Comparison of ENCODE assay signal across 12 cellular contexts in genomic region chr19:8557637-8558238, GRCh38. TPM values are rescaled to one million over a fixed set of nuclear protein-coding genes. Genes with fewer than 3 reads are reported as not detected.
DNase-seq lines count a peak whose midpoint lies in the region; ATAC-seq and TF ChIP-seq lines count a peak whose summit lies in the region.
"Had no signal": no experiment of that assay in that cellular context is flagged by ENCODE, and none has a peak within 500 bp of the region (broad histone marks: within the 10 kb centered on the region; RNA-seq: fewer than 3 reads in every experiment).

No MANE protein-coding gene starts in this region.

- H3K27ac Mint-ChIP-seq in CD14-positive monocyte (peak overlapping the region; percentile 72 to 95 (median 86)), memory B cell (peak overlapping the region; percentile 73)
- H3K27ac Mint-ChIP-seq in CD8-positive, alpha-beta memory T cell: peak overlapping the region; percentile 75 to 94 (median 90)
- H3K27ac Mint-ChIP-seq in activated CD4-positive, alpha-beta memory T cell treated with anti-CD3 and anti-CD28 coated beads for 36 hours: peak overlapping the region; percentile 79

- intact Hi-C loops in CD14-positive monocyte (cut with micrococcal nuclease): no loop called here
- intact Hi-C loops in activated CD4-positive, alpha-beta memory T cell treated with anti-CD3 and anti-CD28 coated beads for 36 hours (cut with micrococcal nuclease): no loop called here

- H3K4me1 ChIP-seq in CD8-positive, alpha-beta memory T cell (ENCODE audit: insufficient read depth, low read length): peaks cover 19% of the 10 kb centered on the region

- ATAC-seq in memory B cell (ENCODE audit: low read depth) (no peak), HG02981 (IDR thresholded peaks at IDR 0.05; ENCODE audit: unreplicated experiment) (no peak), GM21529 (IDR thresholded peaks at IDR 0.05; ENCODE audit: unreplicated experiment) (no peak)

- H3K9me3 ChIP-seq in CD8-positive, alpha-beta memory T cell (ENCODE audit: low read length): no peaks in the 10 kb centered on the region

- TF ChIP-seq CTCF in CD14-positive monocyte (IDR thresholded peaks at IDR 0.05): no peak

- H3K9me3 Mint-ChIP-seq in CD14-positive monocyte (no peaks in the 10 kb centered on the region), memory B cell (no peaks in the 10 kb centered on the region)
- no peaks in the 10 kb centered on the region for H3K9me3 Mint-ChIP-seq in CD8-positive, alpha-beta memory T cell
- H3K9me3 Mint-ChIP-seq in activated CD4-positive, alpha-beta memory T cell treated with anti-CD3 and anti-CD28 coated beads for 36 hours: no peaks in the 10 kb centered on the region

- H3K4me3 Mint-ChIP-seq in CD14-positive monocyte: peak overlapping the region in 1 of 2 donors; percentile 12
- peak overlapping the region in 3 of 7 donors; percentile 6 to 42 (median 26) for H3K4me3 Mint-ChIP-seq in CD8-positive, alpha-beta memory T cell
- H3K4me3 Mint-ChIP-seq in activated CD4-positive, alpha-beta memory T cell treated with anti-CD3 and anti-CD28 coated beads for 36 hours: no peak overlapping the region
- H3K4me3 Mint-ChIP-seq in memory B cell: no peak overlapping the region

- H3K27me3 ChIP-seq in CD8-positive, alpha-beta memory T cell (ENCODE audit: insufficient read depth, low read length, poor library complexity, severe bottlenecking): no peaks in the 10 kb centered on the region

- CTCF ChIA-PET in CD8-positive, alpha-beta memory T cell (lab: Charles Lee): interaction anchor here (0.9 to 5.0 kb wide), 5 partner anchors 18 to 84 kb away, joined by 3 to 43 read pairs (median 4); partner anchors contain the start of genes MYO1F and ZNF414
- CTCF ChIA-PET in activated CD4-positive, alpha-beta memory T cell treated with anti-CD3 and anti-CD28 coated beads for 36 hours (lab: Charles Lee): interaction anchor here (0.6 to 5.9 kb wide), 3 partner anchors 21 to 71 kb away, joined by 3 to 61 read pairs (median 4); partner anchors contain the start of gene MYO1F

- H3K36me3 Mint-ChIP-seq in CD14-positive monocyte (peaks cover 54 to 89% of the 10 kb centered on the region in 2 donors), memory B cell (peaks cover 25% of the 10 kb centered on the region)
- peaks cover 4 to 56% (median 12%) of the 10 kb centered on the region in 3 donors for H3K36me3 Mint-ChIP-seq in CD8-positive, alpha-beta memory T cell
- H3K36me3 Mint-ChIP-seq in activated CD4-positive, alpha-beta memory T cell treated with anti-CD3 and anti-CD28 coated beads for 36 hours: peaks cover 12% of the 10 kb centered on the region

- H3K27me3 Mint-ChIP-seq in CD14-positive monocyte (ENCODE audit: low read depth in 3 of 3) (peaks cover 1 to 2% (median 1%) of the 10 kb centered on the region in 3 donors), memory B cell (no peaks in the 10 kb centered on the region)
- H3K27me3 Mint-ChIP-seq in CD8-positive, alpha-beta memory T cell: peaks cover 0 to 2% of the 10 kb centered on the region in 2 donors
- H3K27me3 Mint-ChIP-seq in activated CD4-positive, alpha-beta memory T cell treated with anti-CD3 and anti-CD28 coated beads for 36 hours: no peaks in the 10 kb centered on the region

- DNase-seq in CD14-positive monocyte (ENCODE audit: low spot score) (no peak), memory B cell (ENCODE audit: low spot score in 2 of 2) (no peak), midbrain (lab: John Stamatoyannopoulos, UW) (no peak)
- no peak for DNase-seq in CD8-positive, alpha-beta memory T cell
- DNase-seq in activated CD4-positive, alpha-beta memory T cell treated with anti-CD3 and anti-CD28 coated beads for 36 hours: no peak
- DNase-seq: foreskin melanocyte; NCI-H2029 treated with DMSO at 0.1 percent for 48 hours; NCI-H748 treated with DMSO at 0.1 percent for 48 hours; retina; stimulated activated CD4-positive, alpha-beta T cell treated with anti-CD3 and anti-CD28 coated beads, Interleukin-4, amount 100 ng/mL, for 1 hour had no signal

- H3K4me1 Mint-ChIP-seq in CD14-positive monocyte: peaks cover 42% of the 10 kb centered on the region
- H3K4me1 Mint-ChIP-seq in CD8-positive, alpha-beta memory T cell: peaks cover 39 to 60% (median 49%) of the 10 kb centered on the region in 3 donors
- peaks cover 26% of the 10 kb centered on the region for H3K4me1 Mint-ChIP-seq in activated CD4-positive, alpha-beta memory T cell treated with anti-CD3 and anti-CD28 coated beads for 36 hours (ENCODE audit: low read depth)
- H3K4me1 Mint-ChIP-seq in memory B cell: peaks cover 6% of the 10 kb centered on the region

- POLR2A ChIA-PET in CD8-positive, alpha-beta memory T cell (lab: Charles Lee): interaction anchor here (1.7 kb wide), 2 partner anchors 11 to 22 kb away, joined by 3 to 8 read pairs; no protein-coding TSS in a partner anchor
- POLR2A ChIA-PET in activated CD4-positive, alpha-beta memory T cell treated with anti-CD3 and anti-CD28 coated beads for 36 hours (lab: Charles Lee): interaction anchor here (1.3 kb wide), 1 partner anchor 11 kb away, joined by 4 read pairs; no protein-coding TSS in a partner anchor

- H3K36me3 ChIP-seq in CD8-positive, alpha-beta memory T cell (ENCODE audit: insufficient read depth, low read length): peaks cover 9% of the 10 kb centered on the region

- H3K27ac ChIP-seq in CD8-positive, alpha-beta memory T cell (ENCODE audit: low read depth, low read length): no peak overlapping the region

- no peak overlapping the region for H3K4me3 ChIP-seq in CD8-positive, alpha-beta memory T cell (ENCODE audit: low read length)

RNA-seq across cellular contexts. Expression of gene MYO1F, which starts 19.5 kb away (rescaled TPM):
- polyA plus RNA-seq in CD14-positive monocyte: 100 to 1,000 TPM; 121 to 197 TPM
- total RNA-seq in CD8-positive, alpha-beta memory T cell: 10 to 100 TPM; 68.0 to 81.3 TPM
- polyA plus RNA-seq in CD8-positive, alpha-beta memory T cell: 161 TPM
- 10 to 100 TPM; 48.7 to 50.1 TPM for total RNA-seq in activated CD4-positive, alpha-beta memory T cell treated with anti-CD3 and anti-CD28 coated beads for 36 hours

RNA-seq across cellular contexts. Expression of gene ZNF414, which starts 43.8 kb away (rescaled TPM):
- 1 to 10 TPM; 4.1 to 4.7 TPM for polyA plus RNA-seq in CD14-positive monocyte
- total RNA-seq in CD8-positive, alpha-beta memory T cell: 10 to 100 TPM; 25.7 to 26.0 TPM
- polyA plus RNA-seq in CD8-positive, alpha-beta memory T cell: 18.0 TPM
- total RNA-seq in activated CD4-positive, alpha-beta memory T cell treated with anti-CD3 and anti-CD28 coated beads for 36 hours: 10 to 100 TPM; 19.7 to 24.6 TPM

RNA-seq across cellular contexts. Expression of gene ADAMTS10, which starts 52.8 kb away (rescaled TPM):
- polyA plus RNA-seq in CD14-positive monocyte: not detected
- total RNA-seq in CD8-positive, alpha-beta memory T cell: 10 to 100 TPM; 13.2 to 16.2 TPM
- 1.3 TPM for polyA plus RNA-seq in CD8-positive, alpha-beta memory T cell
- 1 to 10 TPM; 3.4 to 3.9 TPM for total RNA-seq in activated CD4-positive, alpha-beta memory T cell treated with anti-CD3 and anti-CD28 coated beads for 36 hours

RNA-seq across cellular contexts. Expression of gene PRAM1, which starts 55.3 kb away (rescaled TPM):
- polyA plus RNA-seq in CD14-positive monocyte: 10 to 100 TPM; 43.3 to 69.0 TPM
- total RNA-seq in CD8-positive, alpha-beta memory T cell: under 1 TPM; 0.55 to 0.64 TPM
- 0.39 TPM for polyA plus RNA-seq in CD8-positive, alpha-beta memory T cell
- total RNA-seq in activated CD4-positive, alpha-beta memory T cell treated with anti-CD3 and anti-CD28 coated beads for 36 hours: under 1 TPM; 0.73 to 1.00 TPM
